Comparison of ENCODE assay signal across 8 cellular contexts in the genomic region with DNA sequence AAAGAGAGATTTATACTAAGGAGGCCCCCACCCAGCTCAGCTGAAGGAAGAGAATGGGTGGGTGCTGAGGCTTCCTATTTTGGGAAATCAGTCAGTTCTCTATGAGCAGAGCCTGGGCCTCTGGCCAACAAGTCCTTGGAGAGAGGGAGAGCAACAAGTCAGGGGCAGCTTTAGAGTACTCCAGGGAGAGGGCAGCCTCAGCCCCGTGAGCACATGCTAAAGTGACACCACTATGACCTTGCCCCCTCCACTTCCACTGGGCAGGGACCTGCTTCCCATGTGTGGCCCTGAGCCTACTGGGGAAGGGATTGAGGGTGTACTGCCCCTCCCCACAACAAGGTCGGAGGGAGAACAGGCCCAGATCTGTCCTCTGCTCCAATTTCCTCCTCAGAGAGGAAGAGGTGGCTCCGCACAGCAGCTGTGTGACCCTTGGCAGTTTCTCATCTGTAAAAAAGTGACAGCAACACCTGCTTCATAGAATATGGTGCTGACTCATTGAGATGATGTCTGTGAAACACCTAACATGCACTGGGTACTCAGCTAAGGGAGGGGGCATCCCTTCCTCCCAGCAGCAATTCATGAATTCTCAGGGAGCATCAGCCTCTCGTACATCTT.
DNase-seq lines count a peak whose midpoint lies in the region; ATAC-seq and TF ChIP-seq lines count a peak whose summit lies in the region.

No MANE protein-coding gene starts in this region.

- H4K20me1 ChIP-seq in PC-9 (ENCODE audit: insufficient read depth), result no peaks in the 10 kb centered on the region

- H3K36me3 ChIP-seq in PC-9 (ENCODE audit: low read depth), result no peaks in the 10 kb centered on the region
- H3K36me3 ChIP-seq in mucosa of rectum (ENCODE audit: control insufficient read depth in 2 of 2, insufficient read depth in 2 of 2, low read length in 2 of 2), result no peaks in the 10 kb centered on the region

- H3K9ac ChIP-seq in mucosa of rectum (ENCODE audit: low read depth in 1 of 2, low read length in 2 of 2), result peak overlapping the region in 1 of 2 donors; percentile 36

- H3K4me1 ChIP-seq in PC-9 (replicated peaks; ENCODE audit: insufficient read depth) (peaks cover 87% of the 10 kb centered on the region), mucosa of rectum (ENCODE audit: control insufficient read depth in 2 of 2, insufficient read depth in 2 of 2, low read length in 2 of 2) (peaks cover 34 to 63% of the 10 kb centered on the region in 2 donors)

- H3K4me3 ChIP-seq in PC-9 (no peak overlapping the region), mucosa of rectum (ENCODE audit: low read length in 2 of 2) (no peak overlapping the region)

- H3F3A ChIP-seq in PC-9 (ENCODE audit: insufficient read depth, low read depth), result peaks cover 42% of the 10 kb centered on the region

- H3K9me2 ChIP-seq in PC-9 (ENCODE audit: insufficient read depth), result no peaks in the 10 kb centered on the region; the same call in 1 of the 2 replicates

- POLR2A ChIA-PET in PC-9 (lab: Charles Lee; ENCODE audit: unreplicated experiment), result no interaction called here

- H3K27me3 ChIP-seq in PC-9 (ENCODE audit: insufficient read depth, low read depth) (no peaks in the 10 kb centered on the region), mucosa of rectum (ENCODE audit: control insufficient read depth in 2 of 2, insufficient read depth in 2 of 2, low read length in 2 of 2) (no peaks in the 10 kb centered on the region)

- no peak for TF ChIP-seq CTCF in PC-9 (conservative IDR thresholded peaks at IDR 0.05)

- intact Hi-C loops in PC-9 (cut with micrococcal nuclease; ENCODE audit: unreplicated experiment) (no loop called here), posterior cingulate gyrus (cut with DNase I) (no loop called here)

- no TSS peak for BruUV-seq in PC-9 (replicated peaks; lab: Mats Ljungman, UMichigan)

- H3K79me2 ChIP-seq in PC-9 (ENCODE audit: low read depth), result no peaks in the 10 kb centered on the region

- DNase-seq in PC-9 (no peak), cerebellar cortex (ENCODE audit: low spot score) (no peak), posterior cingulate gyrus (no peak), EL (no peak)
- DNase-seq in stimulated activated CD4-positive, alpha-beta T cell treated with anti-CD3 and anti-CD28 coated beads, Interleukin-4, amount 100 ng/mL, for 1 hour, result no peak

- ATAC-seq in GM18858 (IDR thresholded peaks at IDR 0.05; ENCODE audit: unreplicated experiment) (peak; percentile 75), HG02852 (IDR thresholded peaks at IDR 0.05; ENCODE audit: unreplicated experiment) (peak; percentile 61)

- CTCF ChIA-PET in PC-9 (lab: Charles Lee), result no interaction called here

- no peak overlapping the region for H2AFZ ChIP-seq in PC-9

- no peaks in the 10 kb centered on the region for H3K9me3 ChIP-seq in PC-9 (ENCODE audit: insufficient read depth, low read depth)
- H3K9me3 ChIP-seq in mucosa of rectum (ENCODE audit: control insufficient read depth in 2 of 2, low read length in 2 of 2), result no peaks in the 10 kb centered on the region

- H3K27ac ChIP-seq in PC-9 (peak overlapping the region; percentile 10; the same call in 1 of the 2 replicates), mucosa of rectum (ENCODE audit: low read depth in 2 of 2, low read length in 2 of 2) (peak overlapping the region; percentile 43 to 79)

- H3K4me2 ChIP-seq in PC-9, result no peak overlapping the region
